17 cellular contexts compared by ENCODE assay signal in the genomic region with DNA sequence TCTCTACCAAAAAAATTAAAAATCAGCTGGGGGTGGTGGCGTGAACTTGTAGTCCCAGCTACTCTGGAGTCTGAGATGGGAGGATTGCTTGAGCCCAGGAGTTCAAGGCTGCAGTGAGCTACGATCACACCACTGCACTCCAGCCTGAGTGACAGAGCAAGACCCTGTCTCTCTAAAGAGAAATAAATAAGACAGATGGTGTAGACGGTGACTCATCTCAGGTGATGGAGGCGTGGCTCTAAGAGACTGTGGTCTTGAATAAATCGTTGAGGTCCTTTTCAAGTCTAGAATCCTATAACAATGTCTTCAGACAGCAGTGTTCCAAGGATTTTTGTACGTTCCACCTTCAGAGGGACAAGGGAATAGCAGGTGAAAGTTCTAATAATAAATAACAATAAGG. TPM values are rescaled to one million over a fixed set of nuclear protein-coding genes. Genes with fewer than 3 reads are reported as not detected.
DNase-seq lines count a peak whose midpoint lies in the region; ATAC-seq and TF ChIP-seq lines count a peak whose summit lies in the region.
"Had no signal": no experiment of that assay in that cellular context is flagged by ENCODE, and none has a peak within 500 bp of the region (broad histone marks: within the 10 kb centered on the region; RNA-seq: fewer than 3 reads in every experiment).

No MANE protein-coding gene starts in this region.

- intact Hi-C loops in PC-3 (cut with micrococcal nuclease): no loop called here

- H3K4me2 ChIP-seq in PC-3 (ENCODE audit: low read length): no peak overlapping the region

- no peak for TF ChIP-seq CTCF in PC-3 (conservative IDR thresholded peaks at IDR 0.05; ENCODE audit: low read depth, low read length)

- H3K9me3 ChIP-seq in PC-3 (ENCODE audit: low read length): no peaks in the 10 kb centered on the region
- H3K9me3 ChIP-seq: BE2C, right lobe of liver, tibial artery had no signal

- H3K4me1 ChIP-seq in PC-3 (ENCODE audit: insufficient read depth, low read length): no peaks in the 10 kb centered on the region
- H3K4me1 ChIP-seq: BE2C, right lobe of liver had no signal

- no TSS peak for BruUV-seq in PC-3 (replicated peaks; lab: Mats Ljungman, UMichigan)

- no peaks in the 10 kb centered on the region for H3K27me3 ChIP-seq in PC-3 (ENCODE audit: low read length)
- H3K27me3 ChIP-seq: right lobe of liver, tibial artery had no signal

- no peak overlapping the region for H3K27ac ChIP-seq in PC-3 (ENCODE audit: low read length)
- H3K27ac ChIP-seq: right lobe of liver, tibial artery, WERI-Rb-1 had no signal

- peaks cover 11% of the 10 kb centered on the region for H3K79me2 ChIP-seq in PC-3 (ENCODE audit: low read length)

- POLR2A ChIA-PET in PC-3 (lab: Charles Lee; ENCODE audit: unreplicated experiment): no interaction called here

- H2AFZ ChIP-seq in PC-3 (ENCODE audit: low read length): no peak overlapping the region

- H3F3A ChIP-seq in PC-3 (ENCODE audit: low read length, unreplicated experiment): no peaks in the 10 kb centered on the region

- CTCF ChIA-PET in PC-3 (lab: Charles Lee): no interaction called here

- H3K9ac ChIP-seq in PC-3 (ENCODE audit: low read length): no peak overlapping the region

- no peak overlapping the region for H3K4me3 ChIP-seq in PC-3 (ENCODE audit: low read length)
- H3K4me3 ChIP-seq: right lobe of liver, tibial artery had no signal

- H4K20me1 ChIP-seq in PC-3 (ENCODE audit: low read length): no peaks in the 10 kb centered on the region

- no peaks in the 10 kb centered on the region for H3K36me3 ChIP-seq in PC-3 (ENCODE audit: low read depth, low read length)
- H3K36me3 ChIP-seq: BE2C, right lobe of liver, tibial artery, WERI-Rb-1 had no signal

- no peak for ATAC-seq in PC-3
- ATAC-seq in GM21528 (IDR thresholded peaks at IDR 0.05; ENCODE audit: low FRiP score, unreplicated experiment): no peak
- ATAC-seq in GM19324 (IDR thresholded peaks at IDR 0.05; ENCODE audit: low FRiP score, unreplicated experiment): no peak
- no peak for ATAC-seq in GM21390 (IDR thresholded peaks at IDR 0.05; ENCODE audit: unreplicated experiment)
- ATAC-seq: left cardiac atrium, right lobe of liver had no signal

- DNase-seq in stimulated activated naive CD4-positive, alpha-beta T cell treated with Interleukin-2 at 50 U/mL for 16 hours (lab: John Stamatoyannopoulos, UW): peak; percentile 26
- no peak for DNase-seq in stimulated activated naive CD4-positive, alpha-beta T cell (lab: John Stamatoyannopoulos, UW)
- DNase-seq in PC-3 (peak; percentile 16), glomerular visceral epithelial cell (ENCODE audit: extremely low spot score) (peak; percentile 25)
- DNase-seq: BE2C; DND-41; left cardiac atrium; midbrain; NCI-H1930; NCI-H748 treated with DMSO at 0.1 percent for 48 hours; stimulated activated CD4-positive, alpha-beta T cell treated with anti-CD3 and anti-CD28 coated beads, Interleukin-2, amount 100 ng/mL, for 24 hours; tibial artery; WERI-Rb-1 had no signal

- H3K9me2 ChIP-seq in PC-3 (replicated peaks; ENCODE audit: low read length): no peaks in the 10 kb centered on the region

RNA-seq across cellular contexts. Expression of a gene that starts 53.8 kb away (rescaled TPM):
- 19.5 and 22.7 TPM in 2 replicates for total RNA-seq in PC-3 (2014; rRNA removed)

Comparison
In these comparisons a context has a peak if more than half of its experiments do, and no peak if none do; other contexts are left out.
1. DNase-seq: peak in stimulated activated naive CD4-positive, alpha-beta T cell treated with Interleukin-2 at 50 U/mL for 16 hours (single experiment), PC-3 (single experiment) and glomerular visceral epithelial cell (single experiment); none in stimulated activated naive CD4-positive, alpha-beta T cell (0 of 6).